In genomic region chr1:16145030-16145987, GRCh38 we compare ENCODE assay signal across 1 cellular context.
TF ChIP-seq lines count a peak whose summit lies in the region.

No MANE protein-coding gene starts in this region.

TF ChIP-seq in SK-N-SH treated with all-trans-retinoic acid at 6 μM for 48 hours, 23 proteins besides CTCF, POLR2A, EP300 and RAD21 (continued from another document):
- TF ChIP-seq PATZ1 (CRISPR knock-in tag; IDR thresholded peaks at IDR 0.05; ENCODE audit: borderline replicate concordance): peak; percentile 9; the same call in 1 of the 2 replicates
- 0 out of 2 replicates have a peak, but pooled peaks have one; percentile 65 for TF ChIP-seq OSR1 (CRISPR knock-in tag; IDR thresholded peaks at IDR 0.05)
- no peak for TF ChIP-seq ZFP30 (CRISPR knock-in tag; IDR thresholded peaks at IDR 0.05)
- no peak for TF ChIP-seq ZNF565 (CRISPR knock-in tag; conservative IDR thresholded peaks at IDR 0.05; ENCODE audit: low read depth)
- peak; percentile 83; the same call in 1 of the 2 replicates for TF ChIP-seq ZFP3 (CRISPR knock-in tag; IDR thresholded peaks at IDR 0.05)
